Comparison of ENCODE assay signal across 1 cellular context in the genomic region with DNA sequence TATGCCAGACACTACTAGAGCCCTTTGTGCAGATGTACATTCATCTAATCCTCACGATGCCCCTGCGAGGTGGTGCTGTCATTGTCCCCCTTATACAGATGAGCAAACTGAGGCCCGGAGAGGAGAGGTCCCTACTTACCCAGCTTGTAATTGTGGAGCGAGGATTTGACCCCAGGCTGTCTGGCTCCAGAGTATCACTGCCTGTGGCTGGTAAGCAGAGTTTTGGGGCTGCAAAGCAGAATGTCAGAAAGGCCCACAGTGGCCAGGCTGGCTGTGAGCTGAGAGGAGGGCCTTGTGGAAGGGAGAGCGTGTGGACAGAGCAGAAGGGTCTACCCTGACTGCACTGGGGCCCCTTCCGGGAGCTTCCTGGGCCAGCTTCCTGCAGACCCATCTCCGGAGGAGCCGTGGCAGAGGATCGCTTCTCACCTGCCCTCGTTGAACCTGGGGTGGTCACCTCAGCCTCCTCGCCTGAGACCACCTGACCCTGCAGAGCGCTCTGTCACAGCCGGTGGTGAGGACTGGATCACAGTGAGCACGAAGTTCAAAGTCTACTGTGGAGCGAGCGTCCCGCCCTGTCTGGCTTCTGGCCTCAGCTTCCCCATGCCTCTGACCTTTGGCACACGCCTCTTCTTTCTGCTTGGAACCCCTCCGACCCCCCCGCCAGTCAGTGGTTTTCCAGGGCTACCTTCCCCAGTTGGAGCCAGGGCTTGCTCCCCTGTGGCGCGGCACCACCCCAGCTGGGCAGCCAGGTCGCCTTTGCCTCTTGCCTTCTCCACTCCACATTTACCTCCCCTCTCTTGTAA.
A peak's percentile ranks its signal among the peaks of the same experiment; 100 is the strongest.
TF ChIP-seq lines count a peak whose summit lies in the region.

No MANE protein-coding gene starts in this region.

TF ChIP-seq in GM12878, 131 proteins besides CTCF, POLR2A, EP300 and RAD21:
- TF ChIP-seq CBX3 (IDR thresholded peaks at IDR 0.05; ENCODE audit: borderline replicate concordance, low read depth) (no peak), FOXK2 (IDR thresholded peaks at IDR 0.05) (0 out of 2 replicates have a peak, but pooled peaks have one; percentile 8)
